10 cellular contexts compared by ENCODE assay signal in genomic region chr3:34056951-34057390, GRCh38.
DNase-seq lines count a peak whose midpoint lies in the region; ATAC-seq and TF ChIP-seq lines count a peak whose summit lies in the region.
"Had no signal": no experiment of that assay in that cellular context is flagged by ENCODE, and none has a peak within 500 bp of the region (broad histone marks: within the 10 kb centered on the region; RNA-seq: fewer than 3 reads in every experiment).

No MANE protein-coding gene starts in this region.

- no peaks in the 10 kb centered on the region for H3K4me1 Mint-ChIP-seq in glutamatergic neuron (ENCODE audit: low read depth, unreplicated experiment)

- no peak for TF ChIP-seq CTCF in glutamatergic neuron (IDR thresholded peaks at IDR 0.05; ENCODE audit: partially characterized antibody, unreplicated experiment)

- no peak overlapping the region for H3K4me3 Mint-ChIP-seq in glutamatergic neuron (ENCODE audit: unreplicated experiment)
- H3K4me3 Mint-ChIP-seq: activated naive CD8-positive, alpha-beta T cell had no signal

- peaks cover 2% of the 10 kb centered on the region for H3K9me3 Mint-ChIP-seq in glutamatergic neuron (ENCODE audit: unreplicated experiment)

- H3K36me3 Mint-ChIP-seq in glutamatergic neuron (ENCODE audit: unreplicated experiment), result no peaks in the 10 kb centered on the region
- H3K36me3 Mint-ChIP-seq: activated naive CD8-positive, alpha-beta T cell had no signal

- no peak overlapping the region for H3K27ac Mint-ChIP-seq in glutamatergic neuron (ENCODE audit: unreplicated experiment)
- H3K27ac Mint-ChIP-seq: activated naive CD8-positive, alpha-beta T cell had no signal

- H3K27me3 Mint-ChIP-seq in glutamatergic neuron (ENCODE audit: unreplicated experiment), result peaks cover 2% of the 10 kb centered on the region

- ATAC-seq in HG02623 (IDR thresholded peaks at IDR 0.05; ENCODE audit: unreplicated experiment), result peak; percentile 92

- DNase-seq in activated T-cell treated with anti-CD3 and anti-CD28 coated beads, Interleukin-2, amount 50 U/mL, for 48 hours, result peak; percentile 41 to 49
- no peak for DNase-seq in activated T-cell treated with anti-CD3 and anti-CD28 coated beads, Interleukin-2, amount 50 U/mL, for 1 hour
- DNase-seq in NCI-H460 (ENCODE audit: extremely low read depth, low read depth) (peak; percentile 30), glutamatergic neuron (no peak), islet precursor cell (no peak), RPMI8226 (no peak)
- peak; percentile 9 to 20 for DNase-seq in stimulated activated CD4-positive, alpha-beta T cell treated with anti-CD3 and anti-CD28 coated beads, Interleukin-4, amount 100 ng/mL, for 48 hours (ENCODE audit: low read depth in 2 of 2)
- DNase-seq: NCI-H1694 treated with DMSO at 0.1 percent for 48 hours had no signal

Comparison
In these comparisons a context has a peak if more than half of its experiments do, and no peak if none do; other contexts are left out.
1. DNase-seq: peak in activated T-cell treated with anti-CD3 and anti-CD28 coated beads, Interleukin-2, amount 50 U/mL, for 48 hours (2 of 2), NCI-H460 (single experiment) and stimulated activated CD4-positive, alpha-beta T cell treated with anti-CD3 and anti-CD28 coated beads, Interleukin-4, amount 100 ng/mL, for 48 hours (2 of 2); none in activated T-cell treated with anti-CD3 and anti-CD28 coated beads, Interleukin-2, amount 50 U/mL, for 1 hour (single experiment), glutamatergic neuron (single experiment), islet precursor cell (single experiment) and RPMI8226 (single experiment).